Comparison of ENCODE assay signal across 23 cellular contexts in genomic region chr6:10577112-10577511, GRCh38.
"Had no signal": no experiment of that assay in that cellular context is flagged by ENCODE, and none has a peak within 500 bp of the region (broad histone marks: within the 10 kb centered on the region; RNA-seq: fewer than 3 reads in every experiment).

No MANE protein-coding gene starts in this region.

- H3K27ac ChIP-seq: heart right ventricle, hepatocyte, parathyroid adenoma, psoas muscle, right lobe of liver, suprapubic skin, thoracic aorta, tibial artery, uterus had no signal

- H3K27me3 Mint-ChIP-seq: naive thymus-derived CD4-positive, alpha-beta T cell; stimulated activated naive B cell treated with anti-CD40 and anti-IgM and Interleukin-4, amounts not matched to agents 10 μg/mL and 1 μg/mL and 100 μg/mL, for 72 hours; stimulated activated naive CD8-positive, alpha-beta T cell treated with anti-CD3 and anti-CD28 coated beads, Interleukin-15, Interleukin-2, amounts not matched to agents 100 ng/mL and 50 ng/mL, for 24 hours had no signal

- H3K79me2 ChIP-seq: parathyroid adenoma had no signal

- H3K4me3 ChIP-seq: heart right ventricle, hepatocyte, lung, mucosa of descending colon, psoas muscle, right lobe of liver, smooth muscle cell, suprapubic skin, thoracic aorta, tibial artery, uterus had no signal

- H3K9me3 Mint-ChIP-seq: natural killer cell treated with Interleukin-12 subunit alpha and Interleukin-12 subunit beta and Interleukin-15 and Interleukin-18, amount 100 ng/mL, for 72 hours; stimulated activated naive B cell treated with anti-CD40 and anti-IgM and Interleukin-4, amounts not matched to agents 10 μg/mL and 1 μg/mL and 100 μg/mL, for 72 hours; stimulated activated naive CD8-positive, alpha-beta T cell treated with anti-CD3 and anti-CD28 coated beads, Interleukin-15, Interleukin-2, amounts not matched to agents 100 ng/mL and 50 ng/mL, for 24 hours had no signal

- H3K27ac Mint-ChIP-seq: naive thymus-derived CD4-positive, alpha-beta T cell; stimulated activated naive B cell treated with anti-CD40 and anti-IgM and Interleukin-4, amounts not matched to agents 10 μg/mL and 1 μg/mL and 100 μg/mL, for 72 hours; stimulated activated naive CD8-positive, alpha-beta T cell treated with anti-CD3 and anti-CD28 coated beads, Interleukin-15, Interleukin-2, amounts not matched to agents 100 ng/mL and 50 ng/mL, for 24 hours had no signal

- H3K4me3 Mint-ChIP-seq: naive thymus-derived CD4-positive, alpha-beta T cell; natural killer cell treated with Interleukin-12 subunit alpha and Interleukin-12 subunit beta and Interleukin-15 and Interleukin-18, amount 100 ng/mL, for 72 hours; stimulated activated naive B cell treated with anti-CD40 and anti-IgM and Interleukin-4, amounts not matched to agents 10 μg/mL and 1 μg/mL and 100 μg/mL, for 72 hours; stimulated activated naive CD8-positive, alpha-beta T cell treated with anti-CD3 and anti-CD28 coated beads, Interleukin-15, Interleukin-2, amounts not matched to agents 100 ng/mL and 50 ng/mL, for 24 hours had no signal

- H3K9ac ChIP-seq: parathyroid adenoma had no signal

- H3K27me3 ChIP-seq: heart right ventricle, hepatocyte, right lobe of liver, suprapubic skin, uterus had no signal

- H3K9me3 ChIP-seq: heart right ventricle, mucosa of descending colon, psoas muscle, right lobe of liver, suprapubic skin, thoracic aorta, tibial artery, uterus had no signal

- DNase-seq: heart right ventricle; islet precursor cell; midbrain; mucosa of descending colon; naive thymus-derived CD4-positive, alpha-beta T cell; nucleus accumbens; psoas muscle; right lobe of liver; stimulated activated CD4-positive, alpha-beta T cell treated with anti-CD3 and anti-CD28 coated beads, Interleukin-1b, Interleukin-23, amount 100 ng/mL, for 48 hours; stimulated activated CD4-positive, alpha-beta T cell treated with anti-CD3 and anti-CD28 coated beads, Interleukin-2, amount 100 ng/mL, for 48 hours; stimulated activated naive B cell treated with anti-CD40 and anti-IgM and Interleukin-4, amounts not matched to agents 10 μg/mL and 1 μg/mL and 100 μg/mL, for 72 hours; tibial artery; trophoblast cell; uterus had no signal

- H3K36me3 Mint-ChIP-seq: natural killer cell treated with Interleukin-12 subunit alpha and Interleukin-12 subunit beta and Interleukin-15 and Interleukin-18, amount 100 ng/mL, for 72 hours had no signal

- H3K4me2 ChIP-seq: hepatocyte, smooth muscle cell had no signal

- H3K4me1 ChIP-seq: parathyroid adenoma, psoas muscle, right lobe of liver, suprapubic skin, tibial artery, uterus had no signal

- H3K36me3 ChIP-seq: heart right ventricle, right lobe of liver, suprapubic skin, tibial artery, uterus had no signal

- ATAC-seq: left lobe of liver; mucosa of descending colon; naive thymus-derived CD4-positive, alpha-beta T cell; natural killer cell treated with Interleukin-12 subunit alpha and Interleukin-12 subunit beta and Interleukin-15 and Interleukin-18, amount 100 ng/mL, for 72 hours; psoas muscle; stimulated activated naive B cell treated with anti-CD40 and anti-IgM and Interleukin-4, amounts not matched to agents 10 μg/mL and 1 μg/mL and 100 μg/mL, for 72 hours had no signal

- H2AFZ ChIP-seq: hepatocyte, parathyroid adenoma had no signal
